19 cellular contexts compared by ENCODE assay signal in the genomic region with DNA sequence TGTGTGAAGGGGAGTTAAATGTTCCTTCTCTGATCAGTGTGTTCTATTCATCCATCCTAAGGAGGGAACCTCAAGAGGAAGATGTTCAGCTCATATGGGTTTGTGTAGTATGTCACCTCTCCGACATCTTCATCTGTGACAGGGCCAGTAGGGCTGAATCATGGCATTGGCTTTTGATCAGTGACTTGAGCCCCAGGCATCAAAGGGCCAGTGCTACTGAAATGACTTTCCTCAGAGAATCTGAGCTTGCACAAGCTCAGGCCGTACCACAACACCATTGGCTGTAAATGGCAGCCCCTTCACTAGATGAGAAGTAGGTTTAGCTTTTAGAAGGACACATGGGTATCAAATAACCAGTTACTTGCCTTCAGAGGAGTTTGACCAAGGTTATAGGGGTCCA.
DNase-seq lines count a peak whose midpoint lies in the region; ATAC-seq, FAIRE-seq and TF ChIP-seq lines count a peak whose summit lies in the region.
"Had no signal": no experiment of that assay in that cellular context is flagged by ENCODE, and none has a peak within 500 bp of the region (broad histone marks: within the 10 kb centered on the region; RNA-seq: fewer than 3 reads in every experiment).

No MANE protein-coding gene starts in this region.

- peaks cover 0 to 9% of the 10 kb centered on the region in 2 experiments; a peak in 2 of 4 replicates for H3K27me3 ChIP-seq in GM12878 (replicated peaks in 1 of 2; ENCODE audit: control insufficient read depth in 2 of 2, insufficient read depth in 2 of 2, low read length in 1 of 2)
- H3K27me3 ChIP-seq in osteoblast (ENCODE audit: insufficient read depth, low read length) = peaks cover 5% of the 10 kb centered on the region
- H3K27me3 ChIP-seq: BLaER1 treated with 17β-estradiol and CSF1 and Interleukin-3, amounts not matched to agents 10 nM and 100 nM had no signal

- no peak for TF ChIP-seq CTCF in HFFc6 (IDR thresholded peaks at IDR 0.05)
- no peak for TF ChIP-seq CTCF in GM12878 (IDR thresholded peaks at IDR 0.05 in 2 of 3, conservative IDR thresholded peaks at IDR 0.05 in 1 of 3; ENCODE audit: control insufficient read depth in 2 of 3, extremely low read depth in 1 of 3, insufficient read depth in 1 of 3, low read depth in 3 of 3, low read length in 3 of 3)
- no peak for TF ChIP-seq CTCF in nephron progenitor cell (IDR thresholded peaks at IDR 0.05)
- TF ChIP-seq CTCF in osteoblast (IDR thresholded peaks at IDR 0.05; ENCODE audit: extremely low read depth, low read depth, low read length) = no peak
- TF ChIP-seq CTCF in GM13976 (IDR thresholded peaks at IDR 0.05; ENCODE audit: borderline replicate concordance, control extremely low read depth, extremely low read depth, insufficient read depth, missing control alignments) = no peak

- no peak overlapping the region for H3K9ac ChIP-seq in GM12878 (ENCODE audit: control insufficient read depth, insufficient read depth, low read length)
- H3K9ac ChIP-seq: BLaER1 treated with 17β-estradiol and CSF1 and Interleukin-3, amounts not matched to agents 10 nM and 100 nM had no signal

- H3K4me1 ChIP-seq in GM12878 (ENCODE audit: control insufficient read depth, insufficient read depth, low read length) (no peaks in the 10 kb centered on the region), osteoblast (ENCODE audit: insufficient read depth, low read length) (no peaks in the 10 kb centered on the region)
- H3K4me1 ChIP-seq: BLaER1 treated with 17β-estradiol and CSF1 and Interleukin-3, amounts not matched to agents 10 nM and 100 nM; Caco-2 had no signal

- H3K79me2 ChIP-seq in GM12878 (ENCODE audit: control insufficient read depth, insufficient read depth, low read length) (no peaks in the 10 kb centered on the region), osteoblast (ENCODE audit: insufficient read depth, low read length) (no peaks in the 10 kb centered on the region)

- RAD21 ChIA-PET in GM12878 (lab: Charles Lee; ENCODE audit: unreplicated experiment) = no interaction called here

- H3K4me2 ChIP-seq in GM12878 (ENCODE audit: control insufficient read depth, insufficient read depth) = no peak overlapping the region
- no peak overlapping the region for H3K4me2 ChIP-seq in osteoblast (ENCODE audit: insufficient read depth, low read length)
- H3K4me2 ChIP-seq: BLaER1 treated with 17β-estradiol and CSF1 and Interleukin-3, amounts not matched to agents 10 nM and 100 nM had no signal

- DNase-seq in EH (ENCODE audit: low read depth) (peak; percentile 6), HFFc6 (peak; percentile 6), GM12878 (ENCODE audit: low read depth, low spot score) (no peak), nephron progenitor cell (no peak), pons (ENCODE audit: low spot score) (no peak), osteoblast (ENCODE audit: insufficient read length, low spot score, missing footprints) (no peak), GM13976 (ENCODE audit: low spot score) (no peak)
- DNase-seq: Caco-2; CD4-positive, CD25-positive, alpha-beta regulatory T cell; GDM1; GOT3; H7; KBM-7 had no signal

- H3K36me3 ChIP-seq in GM12878 (ENCODE audit: control insufficient read depth in 2 of 2, insufficient read depth in 2 of 2, low read length in 1 of 2) (no peaks in the 10 kb centered on the region), osteoblast (ENCODE audit: insufficient read depth, low read length) (no peaks in the 10 kb centered on the region)
- H3K36me3 ChIP-seq: BLaER1 treated with 17β-estradiol and CSF1 and Interleukin-3, amounts not matched to agents 10 nM and 100 nM had no signal

- no peak overlapping the region for H3K27ac ChIP-seq in GM12878 (ENCODE audit: control insufficient read depth, insufficient read depth)
- H3K27ac ChIP-seq in osteoblast (ENCODE audit: low read depth, low read length) = no peak overlapping the region
- H3K27ac ChIP-seq: BLaER1 treated with 17β-estradiol and CSF1 and Interleukin-3, amounts not matched to agents 10 nM and 100 nM had no signal

- WGBS in GM12878 (ENCODE audit: insufficient coverage, insufficient replicate concordance, low lambda C conversion rate, missing lambda C conversion rate) = 4% methylated on average over 2 of the region's 2 CpGs

- H3K36me3 Mint-ChIP-seq in HFFc6 (ENCODE audit: low read depth) (peaks cover 18% of the 10 kb centered on the region; the same call in 1 of the 2 replicates), nephron progenitor cell (ENCODE audit: low read depth) (no peaks in the 10 kb centered on the region)
- H3K36me3 Mint-ChIP-seq: CD4-positive, CD25-positive, alpha-beta regulatory T cell; IgD-negative memory B cell had no signal

- H4K20me1 ChIP-seq in GM12878 (ENCODE audit: control insufficient read depth, insufficient read depth) = no peaks in the 10 kb centered on the region
- no peaks in the 10 kb centered on the region for H4K20me1 ChIP-seq in osteoblast (ENCODE audit: insufficient read depth, low read length)
- H4K20me1 ChIP-seq: BLaER1 treated with 17β-estradiol and CSF1 and Interleukin-3, amounts not matched to agents 10 nM and 100 nM had no signal

- intact Hi-C loops in GM12878 (cut with micrococcal nuclease; ENCODE audit: unreplicated experiment) = no loop called here

- TF ChIP-seq RAD21 in GM12878 (IDR thresholded peaks at IDR 0.05; ENCODE audit: insufficient read depth, low read depth, low read length) = no peak

- CTCF ChIA-PET in GM12878 (lab: Yijun Ruan, JAX) = no interaction called here

- no peaks in the 10 kb centered on the region for H3K9me3 Mint-ChIP-seq in HFFc6
- no peaks in the 10 kb centered on the region for H3K9me3 Mint-ChIP-seq in nephron progenitor cell

- no peak overlapping the region for H2AFZ ChIP-seq in GM12878 (ENCODE audit: control insufficient read depth, low read depth, low read length)
- no peak overlapping the region for H2AFZ ChIP-seq in osteoblast (ENCODE audit: low read length)

- no TSS peak for BruUV-seq in GM12878 (replicated peaks; lab: Mats Ljungman, UMichigan)

- POLR2A ChIA-PET in GM12878 (lab: Charles Lee) = no interaction called here

- H3K27me3 Mint-ChIP-seq in HFFc6 (ENCODE audit: insufficient read depth) (peaks cover 3% of the 10 kb centered on the region), nephron progenitor cell (ENCODE audit: low read depth, poor library complexity) (peaks cover 4% of the 10 kb centered on the region)

- H3K4me3 ChIP-seq in GM12878 = no peak overlapping the region
- no peak overlapping the region for H3K4me3 ChIP-seq in osteoblast (ENCODE audit: insufficient read depth, low read length)
- H3K4me3 ChIP-seq: BLaER1 treated with 17β-estradiol and CSF1 and Interleukin-3, amounts not matched to agents 10 nM and 100 nM had no signal

- peak overlapping the region; percentile 5; the same call in 1 of the 2 replicates for H3K27ac Mint-ChIP-seq in HFFc6
- H3K27ac Mint-ChIP-seq in nephron progenitor cell = peak overlapping the region; percentile 81
- H3K27ac Mint-ChIP-seq: B cell; CD4-positive, CD25-positive, alpha-beta regulatory T cell; IgD-negative memory B cell had no signal

- SMC1A ChIA-PET in GM12878 (lab: Charles Lee; ENCODE audit: uncharacterized antibody, unreplicated experiment) = no interaction called here

- H3K4me1 Mint-ChIP-seq in HFFc6 (ENCODE audit: low read depth) (peaks cover 13% of the 10 kb centered on the region), nephron progenitor cell (peaks cover 74% of the 10 kb centered on the region)
- H3K4me1 Mint-ChIP-seq: B cell; CD4-positive, CD25-positive, alpha-beta regulatory T cell; IgD-negative memory B cell had no signal

- H3K4me3 Mint-ChIP-seq in HFFc6 (no peak overlapping the region), nephron progenitor cell (no peak overlapping the region)
- H3K4me3 Mint-ChIP-seq: B cell; CD4-positive, CD25-positive, alpha-beta regulatory T cell; IgD-negative memory B cell had no signal

- H3K9me3 ChIP-seq in GM12878 (replicated peaks; ENCODE audit: control insufficient read depth, insufficient read depth, low read length) (no peaks in the 10 kb centered on the region), osteoblast (ENCODE audit: low read depth, low read length) (no peaks in the 10 kb centered on the region)
- H3K9me3 ChIP-seq: BLaER1 treated with 17β-estradiol and CSF1 and Interleukin-3, amounts not matched to agents 10 nM and 100 nM; Caco-2 had no signal

- ATAC-seq in GM12878 = no peak
- ATAC-seq: HCT116, HepG2 had no signal

- FAIRE-seq in GM12878 (lab: Jason Lieb, UNC) = no peak
- FAIRE-seq: GM18507, HepG2 had no signal

- TF ChIP-seq EP300 in GM12878 (IDR thresholded peaks at IDR 0.05; ENCODE audit: borderline replicate concordance in 1 of 2, control insufficient read depth in 1 of 2, low read depth in 2 of 2, low read length in 2 of 2) = no peak

- TF ChIP-seq POLR2A in GM12878 (IDR thresholded peaks at IDR 0.05; ENCODE audit: low read depth, low read length) = no peak

- in situ Hi-C loops in GM12878 (cut with MboI) = no loop called here
- in situ Hi-C loops in GM13976 (cut with MboI; ENCODE audit: low sequenced_read_pairs, unreplicated experiment) = no loop called here

TF ChIP-seq in GM12878, 131 proteins besides CTCF, POLR2A, EP300 and RAD21 (continues in another document):
- TF ChIP-seq, protein P1, sequence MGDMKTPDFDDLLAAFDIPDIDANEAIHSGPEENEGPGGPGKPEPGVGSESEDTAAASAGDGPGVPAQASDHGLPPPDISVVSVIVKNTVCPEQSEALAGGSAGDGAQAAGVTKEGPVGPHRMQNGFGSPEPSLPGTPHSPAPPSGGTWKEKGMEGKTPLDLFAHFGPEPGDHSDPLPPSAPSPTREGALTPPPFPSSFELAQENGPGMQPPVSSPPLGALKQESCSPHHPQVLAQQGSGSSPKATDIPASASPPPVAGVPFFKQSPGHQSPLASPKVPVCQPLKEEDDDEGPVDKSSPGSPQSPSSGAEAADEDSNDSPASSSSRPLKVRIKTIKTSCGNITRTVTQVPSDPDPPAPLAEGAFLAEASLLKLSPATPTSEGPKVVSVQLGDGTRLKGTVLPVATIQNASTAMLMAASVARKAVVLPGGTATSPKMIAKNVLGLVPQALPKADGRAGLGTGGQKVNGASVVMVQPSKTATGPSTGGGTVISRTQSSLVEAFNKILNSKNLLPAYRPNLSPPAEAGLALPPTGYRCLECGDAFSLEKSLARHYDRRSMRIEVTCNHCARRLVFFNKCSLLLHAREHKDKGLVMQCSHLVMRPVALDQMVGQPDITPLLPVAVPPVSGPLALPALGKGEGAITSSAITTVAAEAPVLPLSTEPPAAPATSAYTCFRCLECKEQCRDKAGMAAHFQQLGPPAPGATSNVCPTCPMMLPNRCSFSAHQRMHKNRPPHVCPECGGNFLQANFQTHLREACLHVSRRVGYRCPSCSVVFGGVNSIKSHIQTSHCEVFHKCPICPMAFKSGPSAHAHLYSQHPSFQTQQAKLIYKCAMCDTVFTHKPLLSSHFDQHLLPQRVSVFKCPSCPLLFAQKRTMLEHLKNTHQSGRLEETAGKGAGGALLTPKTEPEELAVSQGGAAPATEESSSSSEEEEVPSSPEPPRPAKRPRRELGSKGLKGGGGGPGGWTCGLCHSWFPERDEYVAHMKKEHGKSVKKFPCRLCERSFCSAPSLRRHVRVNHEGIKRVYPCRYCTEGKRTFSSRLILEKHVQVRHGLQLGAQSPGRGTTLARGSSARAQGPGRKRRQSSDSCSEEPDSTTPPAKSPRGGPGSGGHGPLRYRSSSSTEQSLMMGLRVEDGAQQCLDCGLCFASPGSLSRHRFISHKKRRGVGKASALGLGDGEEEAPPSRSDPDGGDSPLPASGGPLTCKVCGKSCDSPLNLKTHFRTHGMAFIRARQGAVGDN (IDR thresholded peaks at IDR 0.05) = no peak
- TF ChIP-seq JUNB (IDR thresholded peaks at IDR 0.05) = peak; percentile 15; the same call in 1 of the 2 replicates

Comparison
In these comparisons a context has a peak if more than half of its experiments do, and no peak if none do; other contexts are left out.
1. DNase-seq: peak in EH (single experiment) and HFFc6 (single experiment); none in GM12878 (single experiment), nephron progenitor cell (single experiment), pons (single experiment), osteoblast (single experiment) and GM13976 (single experiment).